8 cellular contexts compared by ENCODE assay signal in genomic region chr16:29115013-29115813, GRCh38.
DNase-seq lines count a peak whose midpoint lies in the region; ATAC-seq and TF ChIP-seq lines count a peak whose summit lies in the region.
"Not testable (repeated sequence)": the region's sequence is repeated elsewhere in the genome, so short reads cannot be mapped to it uniquely, and the experiment has no call there.

No MANE protein-coding gene starts in this region.

- not testable (repeated sequence) for H3K4me3 ChIP-seq in AG09309 (ENCODE audit: control insufficient read depth, low read depth, low read length); MG63

- not testable (repeated sequence) for H3K9me3 Mint-ChIP-seq in T-helper 2 cell treated with Interferon-gamma antibody and Interleukin-4, amounts not matched to agents 5 μg/mL and 100 μg/mL, for 36 hours

- not testable (repeated sequence) for H3K36me3 ChIP-seq in MG63

- not testable (repeated sequence) for H3K9me3 ChIP-seq in MG63

- H3K4me1 ChIP-seq in foreskin keratinocyte, result not testable (repeated sequence)

- TF ChIP-seq CTCF in AG09309 (IDR thresholded peaks at IDR 0.05; ENCODE audit: control insufficient read depth, insufficient read depth, low read depth, low read length, missing control alignments) (peak; percentile 70), foreskin keratinocyte (conservative IDR thresholded peaks at IDR 0.05) (peak; percentile 71)

- H3K27ac Mint-ChIP-seq in T-helper 2 cell treated with Interferon-gamma antibody and Interleukin-4, amounts not matched to agents 5 μg/mL and 100 μg/mL, for 36 hours, result peak overlapping the region; percentile 75

- H3K4me3 Mint-ChIP-seq in T-helper 2 cell treated with Interferon-gamma antibody and Interleukin-4, amounts not matched to agents 5 μg/mL and 100 μg/mL, for 36 hours, result peak overlapping the region; percentile 41

- H3K36me3 Mint-ChIP-seq in T-helper 2 cell treated with Interferon-gamma antibody and Interleukin-4, amounts not matched to agents 5 μg/mL and 100 μg/mL, for 36 hours (ENCODE audit: low read depth), result peaks cover 50% of the 10 kb centered on the region

- H3K4me1 Mint-ChIP-seq in T-helper 2 cell treated with Interferon-gamma antibody and Interleukin-4, amounts not matched to agents 5 μg/mL and 100 μg/mL, for 36 hours (ENCODE audit: low read depth), result peaks cover 39% of the 10 kb centered on the region

- not testable (repeated sequence) for H3K27me3 ChIP-seq in MG63
- H3K27me3 ChIP-seq in foreskin keratinocyte, result peaks cover 15% of the 10 kb centered on the region

- ATAC-seq in GM18498 (IDR thresholded peaks at IDR 0.05; ENCODE audit: unreplicated experiment) (peak; percentile 25), foreskin keratinocyte (peak; percentile 71)

- not testable (repeated sequence) for DNase-seq in AG09309 (ENCODE audit: low read depth); foreskin keratinocyte
- DNase-seq in MG63 (peak; percentile 56), amniotic epithelial cell (ENCODE audit: low read depth) (peak; percentile 73), midbrain (lab: John Stamatoyannopoulos, UW) (peak; percentile 46)
- peak; percentile 39 for DNase-seq in T-helper 2 cell treated with Interferon-gamma antibody and Interleukin-4, amounts not matched to agents 5 μg/mL and 100 μg/mL, for 36 hours (ENCODE audit: low spot score)
- DNase-seq in stimulated activated CD4-positive, alpha-beta T cell treated with anti-CD3 and anti-CD28 coated beads, Interleukin-15, amount 100 ng/mL, for 48 hours (ENCODE audit: low read depth in 2 of 2), result peak; percentile 22 to 36

- not testable (repeated sequence) for H3K27me3 Mint-ChIP-seq in T-helper 2 cell treated with Interferon-gamma antibody and Interleukin-4, amounts not matched to agents 5 μg/mL and 100 μg/mL, for 36 hours (ENCODE audit: low read depth)

- not testable (repeated sequence) for H3K27ac ChIP-seq in foreskin keratinocyte
